8 cellular contexts compared by ENCODE assay signal in genomic region chr6:149717588-149718458, GRCh38. TPM values are rescaled to one million over a fixed set of nuclear protein-coding genes. Genes with fewer than 3 reads are reported as not detected.
DNase-seq lines count a peak whose midpoint lies in the region; ATAC-seq and TF ChIP-seq lines count a peak whose summit lies in the region.

TSS of gene LATS1 (minus strand) at chr6:149718101. CDS start at chr6:149702126, 15,975 bp downstream.

- no peaks in the 10 kb centered on the region for H3K36me3 ChIP-seq in mucosa of descending colon (ENCODE audit: low read depth)

- intact Hi-C loops in mucosa of descending colon (cut with DNase I, micrococcal nuclease): no loop called here

- ATAC-seq in GM21528 (IDR thresholded peaks at IDR 0.05; ENCODE audit: low FRiP score, unreplicated experiment): peak; percentile 92
- peak; percentile 94 for ATAC-seq in mucosa of descending colon

- H3K4me3 ChIP-seq in epithelial cell of esophagus (ENCODE audit: low read length): peak within 1 kb of the TSS; percentile 74
- H3K4me3 ChIP-seq in mucosa of descending colon: peak within 1 kb of the TSS; percentile 89

- TF ChIP-seq CTCF in epithelial cell of esophagus (IDR thresholded peaks at IDR 0.05; ENCODE audit: insufficient read depth, low read depth, low read length, missing control alignments): no peak
- no peak for TF ChIP-seq CTCF in mucosa of descending colon (IDR thresholded peaks at IDR 0.05)

- peaks cover 10% of the 10 kb centered on the region for H3K4me1 ChIP-seq in mucosa of descending colon (ENCODE audit: low read depth)

- H3K9me3 ChIP-seq in mucosa of descending colon: no peaks in the 10 kb centered on the region

- DNase-seq in DMS 273 treated with DMSO at 0.1 percent for 48 hours (lab: John Stamatoyannopoulos, UW) (peak; percentile 68), HuH-7.5 (ENCODE audit: low spot score) (peak; percentile 75), OCI-M1 (lab: John Stamatoyannopoulos, UW) (peak; percentile 93), activated T-cell treated with anti-CD3 and anti-CD28 coated beads for 24 hours (ENCODE audit: low read depth) (peak; percentile 88), epithelial cell of esophagus (ENCODE audit: low read depth) (peak; percentile 85), mucosa of descending colon (peak; percentile 93 to 94 (median 93))
- peak; percentile 89 for DNase-seq in stimulated activated CD8-positive, alpha-beta memory T cell treated with anti-CD3 and anti-CD28 coated beads, Interleukin-4, amount 100 ng/mL, for 24 hours (ENCODE audit: low read depth)

RNA-seq across cellular contexts. Expression of gene LATS1, which starts in this region (rescaled TPM):
- 10 to 100 TPM; 23.2 to 39.0 (median 23.3) TPM for total RNA-seq in mucosa of descending colon

Comparison
In these comparisons a context has a peak if more than half of its experiments do, and no peak if none do; other contexts are left out.
1. Peak in every context shown above with its lines: DNase-seq, ATAC-seq and H3K4me3 ChIP-seq.